8 cellular contexts compared by ENCODE assay signal in genomic region chr7:123135960-123136359, GRCh38.
"Had no signal": no experiment of that assay in that cellular context is flagged by ENCODE, and none has a peak within 500 bp of the region (broad histone marks: within the 10 kb centered on the region; RNA-seq: fewer than 3 reads in every experiment).

No MANE protein-coding gene starts in this region.

- FAIRE-seq: H1, H54 had no signal

- DNase-seq: GM23248, GOT3, H7, H9, HCEC 1CT, HFFc6 had no signal
